ENCODE assay signal across 1 cellular context in genomic region chr15:84690342-84690741, GRCh38.
TF ChIP-seq lines count a peak whose summit lies in the region.

No MANE protein-coding gene starts in this region.

TF ChIP-seq in K562, 482 proteins besides CTCF, POLR2A, EP300 and RAD21:
- TF ChIP-seq THAP12 (CRISPR knock-in tag; IDR thresholded peaks at IDR 0.05): no peak
- no peak for TF ChIP-seq SAFB2 (IDR thresholded peaks at IDR 0.05; ENCODE audit: borderline replicate concordance, low read depth, low read length, severe bottlenecking)
- TF ChIP-seq SREBF1 (IDR thresholded peaks at IDR 0.05; ENCODE audit: borderline replicate concordance, low read depth, low read length): no peak
- TF ChIP-seq MEIS2 (IDR thresholded peaks at IDR 0.05; ENCODE audit: partially characterized antibody): no peak
- no peak for TF ChIP-seq STAT5B (CRISPR knock-in tag; IDR thresholded peaks at IDR 0.05)
- no peak for TF ChIP-seq KLF13 (tag; IDR thresholded peaks at IDR 0.05; ENCODE audit: borderline replicate concordance, low read depth)
- no peak for TF ChIP-seq ZKSCAN8 (CRISPR knock-in tag; IDR thresholded peaks at IDR 0.05)
- no peak for TF ChIP-seq ZFP30 (CRISPR knock-in tag; IDR thresholded peaks at IDR 0.05; ENCODE audit: borderline replicate concordance)
- TF ChIP-seq U2AF2 (optimal IDR thresholded peaks at IDR 0.05; ENCODE audit: low read depth, low read length): no peak
- TF ChIP-seq KDM4B (IDR thresholded peaks at IDR 0.05; ENCODE audit: borderline replicate concordance in 2 of 2, low read depth in 1 of 2): no peak
- TF ChIP-seq C11orf30 (IDR thresholded peaks at IDR 0.05; ENCODE audit: low read depth): no peak
- no peak for TF ChIP-seq HNRNPUL1 (IDR thresholded peaks at IDR 0.05; ENCODE audit: low read length)
- no peak for TF ChIP-seq SLC30A9 (CRISPR knock-in tag; IDR thresholded peaks at IDR 0.05)
- no peak for TF ChIP-seq ARID3A (IDR thresholded peaks at IDR 0.05; ENCODE audit: borderline replicate concordance, low read depth, low read length)
- TF ChIP-seq ZNF76 (CRISPR knock-in tag; IDR thresholded peaks at IDR 0.05; ENCODE audit: borderline replicate concordance): no peak
- no peak for TF ChIP-seq ZNF143 (CRISPR knock-in tag; IDR thresholded peaks at IDR 0.05)
- TF ChIP-seq BCLAF1 (IDR thresholded peaks at IDR 0.05; ENCODE audit: borderline replicate concordance in 1 of 2, control insufficient read depth in 1 of 2, low read depth in 2 of 2, low read length in 1 of 2): no peak
- no peak for TF ChIP-seq PTTG1 (tag; IDR thresholded peaks at IDR 0.05; ENCODE audit: low read depth)
- no peak for TF ChIP-seq E2F1 (CRISPR knock-in tag; IDR thresholded peaks at IDR 0.05)
- TF ChIP-seq YY1 (IDR thresholded peaks at IDR 0.05; ENCODE audit: borderline replicate concordance in 1 of 3, control insufficient read depth in 1 of 3, extremely low read depth in 1 of 3, insufficient read depth in 3 of 3, insufficient read length in 1 of 3, insufficient replicate concordance in 2 of 3, low read depth in 1 of 3, low read length in 2 of 3): no peak
